Comparison of ENCODE assay signal across 8 cellular contexts in the genomic region with DNA sequence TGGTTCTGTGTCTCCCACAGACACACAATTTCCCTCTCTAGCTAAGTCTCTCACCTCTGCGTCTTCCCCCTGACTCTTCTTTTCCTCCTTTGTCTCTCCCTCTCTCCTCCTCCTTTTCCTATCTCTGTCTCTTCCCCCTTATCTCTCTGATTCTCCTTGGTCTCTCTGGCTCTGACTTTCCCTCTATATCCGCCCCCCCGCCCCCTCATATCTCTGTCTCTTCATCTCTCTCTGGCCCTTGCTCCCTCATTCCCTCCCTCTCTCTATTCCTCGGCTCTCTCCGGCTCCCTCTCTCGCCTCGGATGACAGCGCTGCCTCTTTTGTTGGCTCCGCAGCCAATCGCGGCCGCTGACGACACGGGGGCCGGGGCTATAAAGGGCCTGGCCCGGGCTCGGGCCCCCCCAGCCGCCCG. TPM values are rescaled to one million over a fixed set of nuclear protein-coding genes. Genes with fewer than 3 reads are reported as not detected.
A peak's percentile ranks its signal among the peaks of the same experiment; 100 is the strongest.
DNase-seq lines count a peak whose midpoint lies in the region; ATAC-seq, FAIRE-seq and TF ChIP-seq lines count a peak whose summit lies in the region.

A gene (plus strand): TSS at position 404 of the 412 bp plus-strand sequence. CDS start 195 bp downstream, outside the sequence.

- POLR2A ChIA-PET in HepG2 (lab: Yijun Ruan, JAX) = interaction anchor here (1.2 to 1.4 kb wide), 2 partner anchors 13 to 87 kb away, joined by 3 to 7 read pairs; a partner anchor contains a TSS

- H3K9ac ChIP-seq in HepG2 (ENCODE audit: insufficient read depth, low read depth, low read length) = peak within 1 kb of the TSS; percentile 50

- CTCF ChIA-PET in HepG2 (lab: Yijun Ruan, JAX; ENCODE audit: low intra/inter-chr PET ratio, low total read pairs) = no interaction called here

- ATAC-seq in HG03139 (IDR thresholded peaks at IDR 0.05; ENCODE audit: unreplicated experiment) (peak; percentile 27), HepG2 (peak; percentile 18; the same call in 1 of the 3 replicates), HG03442 (IDR thresholded peaks at IDR 0.05; ENCODE audit: unreplicated experiment) (no peak)

- H3K36me3 ChIP-seq in HepG2 (replicated peaks in 1 of 2; ENCODE audit: control insufficient read depth in 1 of 2, insufficient read depth in 2 of 2, low read length in 2 of 2) = no peaks in the 10 kb centered on the region

- TF ChIP-seq POLR2A in HepG2 (IDR thresholded peaks at IDR 0.05; ENCODE audit: insufficient read depth in 1 of 2, low read depth in 2 of 2, low read length in 2 of 2) = no peak

- H3K27ac ChIP-seq in HepG2 (ENCODE audit: extremely low read length, insufficient read depth, low read length) = no peak within 1 kb of the TSS

- no peaks in the 10 kb centered on the region for H3K79me2 ChIP-seq in HepG2 (ENCODE audit: insufficient read depth, low read length)

- BruUV-seq in HepG2 (replicated peaks; lab: Mats Ljungman, UMichigan) = no TSS peak

- H3K4me1 ChIP-seq in HepG2 (ENCODE audit: insufficient read depth, low read length) = peaks cover 46% of the 10 kb centered on the region

- DNase-seq in GM13976 (ENCODE audit: low spot score) (peak; percentile 88), NCI-H524 (lab: John Stamatoyannopoulos, UW) (peak; percentile 75 to 78), dedifferentiated amniotic fluid mesenchymal stem cell (ENCODE audit: extremely low spot score) (peak; percentile 75), HepG2 (ENCODE audit: low spot score) (peak; percentile 39)
- peak; percentile 82 for DNase-seq in activated CD4-positive, alpha-beta T cell treated with anti-CD3 and anti-CD28 coated beads for 48 hours
- DNase-seq in stimulated activated CD4-positive, alpha-beta T cell treated with anti-CD3 and anti-CD28 coated beads, Interleukin-2, amount 100 ng/mL, for 48 hours = peak; percentile 65 to 67

- TF ChIP-seq EP300 in HepG2 (IDR thresholded peaks at IDR 0.05; ENCODE audit: low read depth in 2 of 2, low read length in 2 of 2) (no peak), HepG2 (CRISPR knock-in tag; IDR thresholded peaks at IDR 0.05; ENCODE audit: borderline replicate concordance) (no peak)

- WGBS in HepG2 (ENCODE audit: low lambda C conversion rate) = under 1% methylated on average over 17 of the region's 19 CpGs

- H3K27me3 ChIP-seq in HepG2 (ENCODE audit: control insufficient read depth in 1 of 2, insufficient read depth in 2 of 2, low read length in 2 of 2) = peaks cover 0 to 12% of the 10 kb centered on the region in 2 experiments; a peak in 2 of 5 replicates

- no peaks in the 10 kb centered on the region for H4K20me1 ChIP-seq in HepG2 (ENCODE audit: insufficient read depth, low read length)

- in situ Hi-C loops in GM13976 (cut with MboI; ENCODE audit: low sequenced_read_pairs, unreplicated experiment) (no loop called here), HepG2 (cut with HindIII; ENCODE audit: extremely low pct_ligation_motif_present, low pct_unique_long_range_greater_than_20kb) (no loop called here)

- no peaks in the 10 kb centered on the region for H3K9me3 ChIP-seq in HepG2 (ENCODE audit: low read length)

- peak within 1 kb of the TSS; percentile 98 for H3K4me2 ChIP-seq in HepG2 (ENCODE audit: low read depth, low read length)

- H3K4me3 ChIP-seq in HepG2 (replicated peaks in 1 of 3; ENCODE audit: insufficient read depth in 1 of 3, low read depth in 2 of 3, low read length in 3 of 3) = peak within 1 kb of the TSS; percentile 58 to 88 (median 74)

- H2AFZ ChIP-seq in HepG2 (ENCODE audit: low read length) = peak within 1 kb of the TSS; percentile 74

- no peak for TF ChIP-seq CTCF in GM13976 (IDR thresholded peaks at IDR 0.05; ENCODE audit: borderline replicate concordance, control extremely low read depth, extremely low read depth, insufficient read depth, missing control alignments)
- no peak for TF ChIP-seq CTCF in HepG2 (CRISPR knock-in tag; IDR thresholded peaks at IDR 0.05)

- intact Hi-C loops in HepG2 (cut with micrococcal nuclease; ENCODE audit: unreplicated experiment) = no loop called here

- TF ChIP-seq RAD21 in HepG2 (CRISPR knock-in tag; IDR thresholded peaks at IDR 0.05) = no peak

- FAIRE-seq in HepG2 (lab: Jason Lieb, UNC) = no peak

TF ChIP-seq in HepG2, 621 proteins besides CTCF, POLR2A, EP300 and RAD21 (continues in another document):
- no peak for TF ChIP-seq MIER3 (CRISPR knock-in tag; IDR thresholded peaks at IDR 0.05; ENCODE audit: borderline replicate concordance)
- no peak for TF ChIP-seq NR2C2 (CRISPR knock-in tag; IDR thresholded peaks at IDR 0.05; ENCODE audit: borderline replicate concordance)
- TF ChIP-seq ETV6 (CRISPR knock-in tag; conservative IDR thresholded peaks at IDR 0.05) = no peak
- TF ChIP-seq SRSF9 (IDR thresholded peaks at IDR 0.05; ENCODE audit: borderline replicate concordance, insufficient read depth, low read depth, low read length, poor library complexity, severe bottlenecking) = no peak
- 0 out of 2 replicates have a peak, but pooled peaks have one; percentile 77 for TF ChIP-seq ARNT (IDR thresholded peaks at IDR 0.05)
- no peak for TF ChIP-seq ZBTB3 (CRISPR knock-in tag; IDR thresholded peaks at IDR 0.05; ENCODE audit: borderline replicate concordance, low read depth)
- no peak for TF ChIP-seq ERF (CRISPR knock-in tag; IDR thresholded peaks at IDR 0.05)
- TF ChIP-seq, protein P1, sequence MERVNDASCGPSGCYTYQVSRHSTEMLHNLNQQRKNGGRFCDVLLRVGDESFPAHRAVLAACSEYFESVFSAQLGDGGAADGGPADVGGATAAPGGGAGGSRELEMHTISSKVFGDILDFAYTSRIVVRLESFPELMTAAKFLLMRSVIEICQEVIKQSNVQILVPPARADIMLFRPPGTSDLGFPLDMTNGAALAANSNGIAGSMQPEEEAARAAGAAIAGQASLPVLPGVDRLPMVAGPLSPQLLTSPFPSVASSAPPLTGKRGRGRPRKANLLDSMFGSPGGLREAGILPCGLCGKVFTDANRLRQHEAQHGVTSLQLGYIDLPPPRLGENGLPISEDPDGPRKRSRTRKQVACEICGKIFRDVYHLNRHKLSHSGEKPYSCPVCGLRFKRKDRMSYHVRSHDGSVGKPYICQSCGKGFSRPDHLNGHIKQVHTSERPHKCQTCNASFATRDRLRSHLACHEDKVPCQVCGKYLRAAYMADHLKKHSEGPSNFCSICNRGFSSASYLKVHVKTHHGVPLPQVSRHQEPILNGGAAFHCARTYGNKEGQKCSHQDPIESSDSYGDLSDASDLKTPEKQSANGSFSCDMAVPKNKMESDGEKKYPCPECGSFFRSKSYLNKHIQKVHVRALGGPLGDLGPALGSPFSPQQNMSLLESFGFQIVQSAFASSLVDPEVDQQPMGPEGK (CRISPR knock-in tag; IDR thresholded peaks at IDR 0.05) = peak; percentile 74
- TF ChIP-seq, protein P2, sequence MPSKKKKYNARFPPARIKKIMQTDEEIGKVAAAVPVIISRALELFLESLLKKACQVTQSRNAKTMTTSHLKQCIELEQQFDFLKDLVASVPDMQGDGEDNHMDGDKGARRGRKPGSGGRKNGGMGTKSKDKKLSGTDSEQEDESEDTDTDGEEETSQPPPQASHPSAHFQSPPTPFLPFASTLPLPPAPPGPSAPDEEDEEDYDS (CRISPR knock-in tag; IDR thresholded peaks at IDR 0.05) = peak; percentile 90
- TF ChIP-seq SALL1 (CRISPR knock-in tag; IDR thresholded peaks at IDR 0.05) = no peak
- 0 out of 2 replicates have a peak, but pooled peaks have one; percentile 35 for TF ChIP-seq TGIF2 (CRISPR knock-in tag; IDR thresholded peaks at IDR 0.05)
- TF ChIP-seq, protein P3, sequence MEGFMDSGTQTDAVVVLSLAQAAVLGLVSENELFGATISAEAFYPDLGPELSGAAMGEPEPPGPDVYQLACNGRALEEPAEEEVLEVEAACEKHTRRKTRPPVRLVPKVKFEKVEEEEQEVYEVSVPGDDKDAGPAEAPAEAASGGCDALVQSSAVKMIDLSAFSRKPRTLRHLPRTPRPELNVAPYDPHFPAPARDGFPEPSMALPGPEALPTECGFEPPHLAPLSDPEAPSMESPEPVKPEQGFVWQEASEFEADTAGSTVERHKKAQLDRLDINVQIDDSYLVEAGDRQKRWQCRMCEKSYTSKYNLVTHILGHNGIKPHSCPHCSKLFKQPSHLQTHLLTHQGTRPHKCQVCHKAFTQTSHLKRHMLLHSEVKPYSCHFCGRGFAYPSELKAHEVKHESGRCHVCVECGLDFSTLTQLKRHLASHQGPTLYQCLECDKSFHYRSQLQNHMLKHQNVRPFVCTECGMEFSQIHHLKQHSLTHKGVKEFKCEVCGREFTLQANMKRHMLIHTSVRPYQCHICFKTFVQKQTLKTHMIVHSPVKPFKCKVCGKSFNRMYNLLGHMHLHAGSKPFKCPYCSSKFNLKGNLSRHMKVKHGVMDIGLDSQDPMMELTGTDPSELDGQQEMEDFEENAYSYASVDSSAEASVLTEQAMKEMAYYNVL (CRISPR knock-in tag; IDR thresholded peaks at IDR 0.05; ENCODE audit: borderline replicate concordance) = peak; percentile 76; the same call in 1 of the 2 replicates

RNA-seq across cellular contexts. Expression of the gene that starts here (rescaled TPM):
- 1.4 and 1.5 TPM in 2 replicates for total RNA-seq in HepG2 (2016; rRNA removed; fragmentation: Illumina TruSeq; extraction: Trizol)
- 5.4 and 5.8 TPM in 2 replicates for total RNA-seq in HepG2 (2016; cell fraction: cytosol; rRNA removed; fragmentation: Illumina TruSeq; extraction: Trizol; ENCODE audit: low read depth)
- total RNA-seq in HepG2 (2016; cell fraction: insoluble cytoplasmic fraction; rRNA removed; fragmentation: Illumina TruSeq; extraction: Trizol) = 0.56 and 1.8 TPM in 2 replicates
- total RNA-seq in HepG2 (2016; cell fraction: membrane; rRNA removed; fragmentation: Illumina TruSeq; extraction: Trizol) = 6.1 and 6.4 TPM in 2 replicates
- total RNA-seq in HepG2 (2016; cell fraction: nucleus; rRNA removed; fragmentation: Illumina TruSeq; extraction: Trizol) = 0.53 and 1.2 TPM in 2 replicates
- polyA plus RNA-seq in HepG2 (2011; rRNA removed) = 0.63 and 1.0 TPM in 2 replicates
- 0.85 and 1.1 TPM in 2 replicates for polyA plus RNA-seq in HepG2 (2011; cell fraction: cytosol; rRNA removed)
- polyA plus RNA-seq in HepG2 (2011; cell fraction: nucleus; rRNA removed) = 0.83 and 1.1 TPM in 2 replicates
- polyA plus RNA-seq in HepG2 (2012) = 0.56 and 1.0 TPM in 2 replicates
- 14.3 and 14.9 TPM in 2 replicates for polyA plus RNA-seq in HepG2 (2016; cell fraction: cytosol; fragmentation: Illumina TruSeq; extraction: Trizol; ENCODE audit: low read depth)
- polyA plus RNA-seq in HepG2 (2016; cell fraction: insoluble cytoplasmic fraction; fragmentation: Illumina TruSeq; extraction: Trizol; ENCODE audit: low read depth) = 2.1 and 3.0 TPM in 2 replicates
- 11.3 and 12.5 TPM in 2 replicates for polyA plus RNA-seq in HepG2 (2016; cell fraction: membrane; fragmentation: Illumina TruSeq; extraction: Trizol; ENCODE audit: low read depth)
- 2.0 and 2.7 TPM in 2 replicates for polyA plus RNA-seq in HepG2 (2016; cell fraction: nucleus; fragmentation: Illumina TruSeq; extraction: Trizol; ENCODE audit: insufficient read depth, low read depth)
- 1.8 and 14.3 TPM in 2 replicates for polyA minus RNA-seq in HepG2 (2011; rRNA and poly(A)+ RNA removed; ENCODE audit: low replicate concordance)
- 0.18 and 0.49 TPM in 2 replicates for polyA minus RNA-seq in HepG2 (2011; cell fraction: cytosol; rRNA and poly(A)+ RNA removed)
- 0.90 and 0.99 TPM in 2 replicates for polyA minus RNA-seq in HepG2 (2011; cell fraction: nucleus; rRNA and poly(A)+ RNA removed)
